1 cellular context compared by ENCODE assay signal in genomic region chr6:44275749-44276648, GRCh38.
A peak's percentile ranks its signal among the peaks of the same experiment; 100 is the strongest.
TF ChIP-seq lines count a peak whose summit lies in the region.

No MANE protein-coding gene starts in this region.

TF ChIP-seq in HepG2, 621 proteins besides CTCF, POLR2A, EP300 and RAD21 (continued from another document and continues in another):
- TF ChIP-seq SNAPC4 (CRISPR knock-in tag; IDR thresholded peaks at IDR 0.05) (no peak), SPEN (CRISPR knock-in tag; IDR thresholded peaks at IDR 0.05; ENCODE audit: low read depth) (peak; percentile 19; the same call in 1 of the 2 replicates), SOX6 (IDR thresholded peaks at IDR 0.05) (no peak), SOX6 (CRISPR knock-in tag; IDR thresholded peaks at IDR 0.05) (no peak), ZNF691 (CRISPR knock-in tag; IDR thresholded peaks at IDR 0.05; ENCODE audit: borderline replicate concordance, low read depth) (peak; percentile 68; the same call in 1 of the 2 replicates), EHMT2 (IDR thresholded peaks at IDR 0.05; ENCODE audit: borderline replicate concordance, low read depth, low read length) (no peak), ZNF235 (CRISPR knock-in tag; IDR thresholded peaks at IDR 0.05; ENCODE audit: borderline replicate concordance) (peak; percentile 61; the same call in 1 of the 2 replicates), JUND (CRISPR knock-in tag; IDR thresholded peaks at IDR 0.05) (no peak), KDM4B (CRISPR knock-in tag; IDR thresholded peaks at IDR 0.05) (no peak), MAFG (CRISPR knock-in tag; IDR thresholded peaks at IDR 0.05) (0 out of 2 replicates have a peak, but pooled peaks have one; percentile 21), FOXC1 (CRISPR knock-in tag; IDR thresholded peaks at IDR 0.05; ENCODE audit: borderline replicate concordance) (0 out of 2 replicates have a peak, but pooled peaks have one; percentile 57), THRA (CRISPR knock-in tag; IDR thresholded peaks at IDR 0.05; ENCODE audit: borderline replicate concordance) (no peak), FLYWCH1 (CRISPR knock-in tag; IDR thresholded peaks at IDR 0.05) (peak; percentile 54; the same call in 1 of the 2 replicates), ZFP62 (CRISPR knock-in tag; IDR thresholded peaks at IDR 0.05) (no peak), YY1 (IDR thresholded peaks at IDR 0.05; ENCODE audit: insufficient read depth, insufficient replicate concordance, low read depth, low read length) (peak; percentile 30), KLF16 (CRISPR knock-in tag; IDR thresholded peaks at IDR 0.05) (0 out of 4 replicates have a peak, but pooled peaks of 1 of the 2 experiments have one; percentile 64), AHR (CRISPR knock-in tag; IDR thresholded peaks at IDR 0.05) (no peak), HNF1A (IDR thresholded peaks at IDR 0.05; ENCODE audit: low read depth) (no peak), HNF1A (CRISPR knock-in tag; IDR thresholded peaks at IDR 0.05; ENCODE audit: borderline replicate concordance) (no peak), ZFP90 (CRISPR knock-in tag; IDR thresholded peaks at IDR 0.05; ENCODE audit: borderline replicate concordance) (no peak), XRCC5 (optimal IDR thresholded peaks at IDR 0.05; ENCODE audit: low read length) (no peak), ZBTB2 (CRISPR knock-in tag; IDR thresholded peaks at IDR 0.05; ENCODE audit: low read depth) (peak; percentile 65; the same call in 1 of the 2 replicates), REXO4 (CRISPR knock-in tag; IDR thresholded peaks at IDR 0.05; ENCODE audit: borderline replicate concordance) (no peak), MLX (CRISPR knock-in tag; IDR thresholded peaks at IDR 0.05) (no peak), HOXA7 (CRISPR knock-in tag; IDR thresholded peaks at IDR 0.05) (peak; percentile 50; the same call in 1 of the 2 replicates), GFI1 (CRISPR knock-in tag; IDR thresholded peaks at IDR 0.05; ENCODE audit: borderline replicate concordance) (no peak), MYC (CRISPR knock-in tag; IDR thresholded peaks at IDR 0.05; ENCODE audit: borderline replicate concordance) (peak; percentile 63; the same call in 1 of the 2 replicates), ELK4 (CRISPR knock-in tag; IDR thresholded peaks at IDR 0.05; ENCODE audit: borderline replicate concordance) (no peak), ZNF674 (CRISPR knock-in tag; IDR thresholded peaks at IDR 0.05; ENCODE audit: low read depth) (no peak), FIP1L1 (IDR thresholded peaks at IDR 0.05; ENCODE audit: borderline replicate concordance, insufficient read depth, low read depth, low read length) (no peak), GPN1 (CRISPR knock-in tag; IDR thresholded peaks at IDR 0.05; ENCODE audit: borderline replicate concordance) (no peak), ZNF598 (CRISPR knock-in tag; IDR thresholded peaks at IDR 0.05; ENCODE audit: borderline replicate concordance) (no peak), ZNF788 (CRISPR knock-in tag; IDR thresholded peaks at IDR 0.05; ENCODE audit: borderline replicate concordance) (0 out of 2 replicates have a peak, but pooled peaks have one; percentile 12), RNF219 (CRISPR knock-in tag; IDR thresholded peaks at IDR 0.05) (no peak), IKZF4 (CRISPR knock-in tag; IDR thresholded peaks at IDR 0.05; ENCODE audit: borderline replicate concordance, low read depth, not compliant biosample characterization) (peak; percentile 68), ZNF468 (CRISPR knock-in tag; IDR thresholded peaks at IDR 0.05) (no peak), CREBL2 (CRISPR knock-in tag; IDR thresholded peaks at IDR 0.05; ENCODE audit: borderline replicate concordance) (0 out of 2 replicates have a peak, but pooled peaks have one; percentile 78), ZBTB7B (CRISPR knock-in tag; IDR thresholded peaks at IDR 0.05) (no peak), ZC3H13 (CRISPR knock-in tag; IDR thresholded peaks at IDR 0.05) (0 out of 2 replicates have a peak, but pooled peaks have one; percentile 39), DNMT3B (CRISPR knock-in tag; conservative IDR thresholded peaks at IDR 0.05) (no peak), FOXA3 (CRISPR knock-in tag; IDR thresholded peaks at IDR 0.05) (no peak), ZNF333 (CRISPR knock-in tag; IDR thresholded peaks at IDR 0.05; ENCODE audit: borderline replicate concordance) (peak; percentile 28; the same call in 1 of the 2 replicates), MATR3 (CRISPR knock-in tag; IDR thresholded peaks at IDR 0.05) (no peak), ZNF577 (CRISPR knock-in tag; IDR thresholded peaks at IDR 0.05; ENCODE audit: borderline replicate concordance, low read depth) (no peak), MNT (IDR thresholded peaks at IDR 0.05) (no peak)
